12 cellular contexts compared by ENCODE assay signal in the genomic region with DNA sequence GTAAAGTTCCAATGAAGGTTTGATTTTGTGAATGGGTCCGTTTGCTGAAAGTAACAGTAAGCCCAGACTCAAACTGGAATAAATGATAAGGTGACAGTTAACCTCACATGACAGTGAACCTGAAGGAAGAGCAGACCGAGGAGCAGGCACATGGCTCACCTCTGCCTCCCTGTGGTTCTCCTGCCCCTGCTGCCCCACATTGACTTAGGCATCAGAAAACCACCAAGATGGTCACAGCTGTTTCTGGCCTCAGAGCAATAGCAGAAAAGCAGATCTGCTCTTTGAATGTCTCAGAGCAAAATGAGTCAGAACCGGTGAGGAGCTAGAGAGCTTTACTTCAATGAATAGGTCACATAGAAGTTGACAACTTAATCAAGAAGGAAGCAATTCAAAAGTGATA.
DNase-seq lines count a peak whose midpoint lies in the region; ATAC-seq and TF ChIP-seq lines count a peak whose summit lies in the region.
"Had no signal": no experiment of that assay in that cellular context is flagged by ENCODE, and none has a peak within 500 bp of the region (broad histone marks: within the 10 kb centered on the region; RNA-seq: fewer than 3 reads in every experiment).

No MANE protein-coding gene starts in this region.

- no peak for TF ChIP-seq POLR2A in sigmoid colon (IDR thresholded peaks at IDR 0.05)

- peak; percentile 54 to 57 for DNase-seq in AML-193 (lab: John Stamatoyannopoulos, UW)
- peak; percentile 43 for DNase-seq in NCI-H748 treated with DMSO at 0.1 percent for 48 hours (lab: John Stamatoyannopoulos, UW)
- peak in 1 of 2 donors; percentile 34 for DNase-seq in foreskin keratinocyte
- DNase-seq in CD1c-positive myeloid dendritic cell (ENCODE audit: extremely low spot score) = no peak
- no peak for DNase-seq in HCEC 1CT
- no peak for DNase-seq in sigmoid colon
- DNase-seq: foreskin fibroblast, GOT3, pancreas had no signal

- TF ChIP-seq EP300 in sigmoid colon (IDR thresholded peaks at IDR 0.05) = no peak

- no peaks in the 10 kb centered on the region for H3K4me1 ChIP-seq in foreskin keratinocyte
- H3K4me1 ChIP-seq in sigmoid colon = no peaks in the 10 kb centered on the region
- H3K4me1 ChIP-seq: pancreas had no signal

- H3K27me3 ChIP-seq in foreskin keratinocyte = no peaks in the 10 kb centered on the region
- no peaks in the 10 kb centered on the region for H3K27me3 ChIP-seq in sigmoid colon
- H3K27me3 ChIP-seq: pancreas had no signal

- H3K27ac ChIP-seq in foreskin keratinocyte (no peak overlapping the region), sigmoid colon (no peak overlapping the region)
- H3K27ac ChIP-seq: pancreas had no signal

- intact Hi-C loops in sigmoid colon (cut with DNase I) = no loop called here

- TF ChIP-seq CTCF in GM12873 (IDR thresholded peaks at IDR 0.05; ENCODE audit: insufficient read depth, low read depth, low read length, missing control alignments) = peak; percentile 49
- TF ChIP-seq CTCF in foreskin keratinocyte (conservative IDR thresholded peaks at IDR 0.05) = peak; percentile 64
- TF ChIP-seq CTCF in sigmoid colon (IDR thresholded peaks at IDR 0.05) = no peak

- H3K36me3 ChIP-seq in sigmoid colon = no peaks in the 10 kb centered on the region
- H3K36me3 ChIP-seq: pancreas had no signal

- no peak overlapping the region for H3K4me3 ChIP-seq in sigmoid colon
- H3K4me3 ChIP-seq: pancreas had no signal

- H3K9me3 ChIP-seq in sigmoid colon = no peaks in the 10 kb centered on the region
- H3K9me3 ChIP-seq: pancreas had no signal

- ATAC-seq in foreskin keratinocyte = peak; percentile 54
- no peak for ATAC-seq in HG02938 (IDR thresholded peaks at IDR 0.05; ENCODE audit: unreplicated experiment)
- ATAC-seq: pancreas; stimulated activated effector memory CD8-positive, alpha-beta T cell treated with anti-CD3 and anti-CD28 coated beads, Interleukin-12 subunit alpha, Interleukin-12 subunit beta, amount 100 ng/mL, for 72 hours had no signal

- 42 to 48% methylated on average over 3 of the region's 3 CpGs for WGBS in sigmoid colon, 2 donors

Comparison
In these comparisons a context has a peak if more than half of its experiments do, and no peak if none do; other contexts are left out.
1. DNase-seq: peak in AML-193 (2 of 2) and NCI-H748 treated with DMSO at 0.1 percent for 48 hours (single experiment); none in CD1c-positive myeloid dendritic cell (single experiment), HCEC 1CT (single experiment) and sigmoid colon (single experiment).
2. CTCF ChIP-seq: peak in GM12873 (single experiment) and foreskin keratinocyte (single experiment); none in sigmoid colon (0 of 4).